ENCODE assay signal across 16 cellular contexts in genomic region chr1:178493301-178493741, GRCh38. TPM values are rescaled to one million over a fixed set of nuclear protein-coding genes. Genes with fewer than 3 reads are reported as not detected.
DNase-seq lines count a peak whose midpoint lies in the region; ATAC-seq and TF ChIP-seq lines count a peak whose summit lies in the region.
"Had no signal": no experiment of that assay in that cellular context is flagged by ENCODE, and none has a peak within 500 bp of the region (broad histone marks: within the 10 kb centered on the region; RNA-seq: fewer than 3 reads in every experiment).

No MANE protein-coding gene starts in this region.

- H3K9me3 Mint-ChIP-seq in naive thymus-derived CD4-positive, alpha-beta T cell = no peaks in the 10 kb centered on the region
- H3K9me3 Mint-ChIP-seq: CD4-positive, alpha-beta memory T cell had no signal

- H3K4me1 ChIP-seq in naive thymus-derived CD4-positive, alpha-beta T cell (ENCODE audit: control insufficient read depth in 2 of 2, insufficient read depth in 2 of 2, low read length in 2 of 2) = no peaks in the 10 kb centered on the region
- H3K4me1 ChIP-seq: A549, BE2C had no signal

- H3K27ac Mint-ChIP-seq in naive thymus-derived CD4-positive, alpha-beta T cell = no peak overlapping the region

- H3K27me3 Mint-ChIP-seq in naive thymus-derived CD4-positive, alpha-beta T cell = peaks cover 0 to 5% (median 4%) of the 10 kb centered on the region in 5 donors

- H3K9me3 ChIP-seq in naive thymus-derived CD4-positive, alpha-beta T cell (ENCODE audit: control insufficient read depth in 2 of 3, low read length in 3 of 3) = no peaks in the 10 kb centered on the region
- H3K9me3 ChIP-seq: A549, BE2C had no signal

- CTCF ChIA-PET in naive thymus-derived CD4-positive, alpha-beta T cell (lab: Charles Lee) = no interaction called here

- POLR2A ChIA-PET in naive thymus-derived CD4-positive, alpha-beta T cell (lab: Charles Lee) = no interaction called here

- intact Hi-C loops in naive thymus-derived CD4-positive, alpha-beta T cell (cut with micrococcal nuclease) = no loop called here
- intact Hi-C loops in sciatic nerve (cut with DNase I) = no loop called here

- in situ Hi-C loops in GM13976 (cut with MboI; ENCODE audit: low sequenced_read_pairs, unreplicated experiment) = no loop called here

- H3K27me3 ChIP-seq in naive thymus-derived CD4-positive, alpha-beta T cell (ENCODE audit: control insufficient read depth in 2 of 2, insufficient read depth in 2 of 2, low read length in 2 of 2) = no peaks in the 10 kb centered on the region
- H3K27me3 ChIP-seq: BE2C had no signal

- H3K4me3 ChIP-seq in naive thymus-derived CD4-positive, alpha-beta T cell (ENCODE audit: low read length) = no peak overlapping the region
- H3K4me3 ChIP-seq: A549 had no signal

- ATAC-seq in naive thymus-derived CD4-positive, alpha-beta T cell = peak; percentile 10
- ATAC-seq in sciatic nerve (no peak), omental fat pad (ENCODE audit: low FRiP score) (no peak)
- ATAC-seq: A549 had no signal

- TF ChIP-seq CTCF in GM13976 (IDR thresholded peaks at IDR 0.05; ENCODE audit: borderline replicate concordance, control extremely low read depth, extremely low read depth, insufficient read depth, missing control alignments) = no peak
- TF ChIP-seq CTCF in omental fat pad (IDR thresholded peaks at IDR 0.05) = no peak

- H3K27ac ChIP-seq in naive thymus-derived CD4-positive, alpha-beta T cell (ENCODE audit: low read depth, low read length) = no peak overlapping the region
- H3K27ac ChIP-seq: A549, C4-2B had no signal

- no peaks in the 10 kb centered on the region for H3K36me3 ChIP-seq in naive thymus-derived CD4-positive, alpha-beta T cell (ENCODE audit: control insufficient read depth in 2 of 3, insufficient read depth in 3 of 3, low read length in 3 of 3)
- H3K36me3 ChIP-seq: BE2C had no signal

- H3K4me3 Mint-ChIP-seq in naive thymus-derived CD4-positive, alpha-beta T cell = no peak overlapping the region
- H3K4me3 Mint-ChIP-seq: CD4-positive, alpha-beta memory T cell had no signal

- DNase-seq in GM13976 (ENCODE audit: low spot score) = peak; percentile 11
- peak; percentile 18 for DNase-seq in ecto neural progenitor cell (ENCODE audit: low spot score)
- DNase-seq in naive thymus-derived CD4-positive, alpha-beta T cell = no peak
- DNase-seq in sciatic nerve (ENCODE audit: low spot score) = peak; percentile 30
- DNase-seq in omental fat pad (ENCODE audit: low spot score) = no peak
- no peak for DNase-seq in germinal center (ENCODE audit: low spot score)
- no peak for DNase-seq in DMS53 treated with DMSO at 0.1 percent for 48 hours (lab: John Stamatoyannopoulos, UW; ENCODE audit: unreplicated experiment)
- DNase-seq: BE2C; CD4-positive, alpha-beta memory T cell; COR-L47; DMS153; DND-41; GDM1 had no signal

- H3K4me1 Mint-ChIP-seq in naive thymus-derived CD4-positive, alpha-beta T cell = no peaks in the 10 kb centered on the region
- H3K4me1 Mint-ChIP-seq: CD4-positive, alpha-beta memory T cell had no signal

- no peaks in the 10 kb centered on the region for H3K36me3 Mint-ChIP-seq in naive thymus-derived CD4-positive, alpha-beta T cell
- H3K36me3 Mint-ChIP-seq: CD4-positive, alpha-beta memory T cell had no signal

RNA-seq across cellular contexts. Expression of gene CLEC20A, which starts 3.4 kb away (rescaled TPM):
- not detected for total RNA-seq in naive thymus-derived CD4-positive, alpha-beta T cell
- polyA plus RNA-seq in naive thymus-derived CD4-positive, alpha-beta T cell = not detected
- total RNA-seq in sciatic nerve = 3.2 TPM
- not detected for total RNA-seq in omental fat pad
- total RNA-seq: CD4-positive, alpha-beta memory T cell had no signal
- polyA plus RNA-seq: A549; AG04450; CD4-positive, alpha-beta memory T cell had no signal

RNA-seq across cellular contexts. Expression of gene TEX35, which starts 19.6 kb away (rescaled TPM):
- not detected for total RNA-seq in naive thymus-derived CD4-positive, alpha-beta T cell
- not detected for polyA plus RNA-seq in naive thymus-derived CD4-positive, alpha-beta T cell
- not detected for total RNA-seq in sciatic nerve
- not detected for total RNA-seq in omental fat pad
- total RNA-seq: CD4-positive, alpha-beta memory T cell had no signal
- polyA plus RNA-seq: A549, AG04450 had no signal

Comparison
In these comparisons a context has a peak if more than half of its experiments do, and no peak if none do; other contexts are left out.
1. DNase-seq: peak in GM13976 (single experiment), ecto neural progenitor cell (single experiment) and sciatic nerve (single experiment); none in naive thymus-derived CD4-positive, alpha-beta T cell (0 of 9), omental fat pad (single experiment), germinal center (single experiment) and DMS53 treated with DMSO at 0.1 percent for 48 hours (single experiment).